ENCODE assay signal across 20 cellular contexts in the genomic region with DNA sequence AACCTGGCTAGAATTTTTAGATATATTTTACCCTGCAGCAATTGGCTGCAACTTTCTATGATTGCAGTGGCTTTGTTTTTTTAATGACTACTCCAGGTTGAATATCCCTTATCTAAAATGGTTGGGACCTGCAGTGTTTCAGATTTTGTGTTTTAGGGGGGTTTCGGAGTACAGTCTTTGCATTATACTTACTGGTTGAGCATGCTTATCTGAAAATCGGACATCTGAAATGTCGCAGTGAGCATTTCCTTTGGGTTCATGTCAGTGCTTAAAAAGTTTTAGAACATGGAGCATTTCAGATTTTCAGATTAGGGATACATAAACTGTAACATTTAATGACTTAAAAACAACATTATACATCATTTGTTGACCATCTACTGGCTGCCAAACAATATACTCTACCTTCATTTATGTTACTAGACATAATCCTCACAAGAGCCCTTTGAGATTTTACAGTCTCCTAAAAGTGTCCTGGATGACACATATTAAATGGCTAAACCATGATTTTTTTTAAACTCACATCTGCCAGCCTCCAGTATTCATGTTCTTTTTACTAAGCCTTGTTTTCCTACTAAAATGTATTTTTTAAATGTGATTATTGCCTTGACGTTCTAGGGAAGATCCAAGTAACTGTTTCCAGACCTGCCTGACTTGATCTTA.
"Had no signal": no experiment of that assay in that cellular context is flagged by ENCODE, and none has a peak within 500 bp of the region (broad histone marks: within the 10 kb centered on the region; RNA-seq: fewer than 3 reads in every experiment).

No MANE protein-coding gene starts in this region.

- FAIRE-seq: pancreas, small intestine, urothelium cell line had no signal

- ATAC-seq: natural killer cell treated with Interleukin-12 subunit alpha and Interleukin-12 subunit beta and Interleukin-15 and Interleukin-18, amount 100 ng/mL, for 72 hours; pancreas; right cardiac atrium; right lobe of liver; stimulated activated effector memory CD8-positive, alpha-beta T cell treated with anti-CD3 and anti-CD28 coated beads, Interleukin-12 subunit alpha, Interleukin-12 subunit beta, amount 100 ng/mL, for 72 hours; stimulated activated naive B cell treated with anti-CD40 and anti-IgM and Interleukin-4, amounts not matched to agents 10 μg/mL and 1 μg/mL and 100 μg/mL, for 72 hours had no signal

- DNase-seq: nephron progenitor cell; nucleus accumbens; pancreas; right cardiac atrium; right lobe of liver; sigmoid colon; small intestine; stimulated activated CD4-positive, alpha-beta T cell treated with anti-CD3 and anti-CD28 coated beads, Interleukin-15, amount 100 ng/mL, for 24 hours; stimulated activated CD4-positive, alpha-beta T cell treated with anti-CD3 and anti-CD28 coated beads, Interleukin-2, amount 100 ng/mL, for 24 hours; stimulated activated CD4-positive, alpha-beta T cell treated with anti-CD3 and anti-CD28 coated beads, Interleukin-2, amount 100 ng/mL, for 48 hours; stimulated activated CD4-positive, alpha-beta T cell treated with anti-CD3 and anti-CD28 coated beads, Interleukin-4, amount 100 ng/mL, for 24 hours; stimulated activated naive B cell treated with anti-CD40 and anti-IgM and Interleukin-4, amounts not matched to agents 10 μg/mL and 1 μg/mL and 100 μg/mL, for 72 hours; stimulated activated naive CD4-positive, alpha-beta T cell treated with Interleukin-2 at 50 U/mL for 16 hours; stomach; thyroid gland; trophoblast cell; upper lobe of left lung had no signal
